8 cellular contexts compared by ENCODE assay signal in the genomic region with DNA sequence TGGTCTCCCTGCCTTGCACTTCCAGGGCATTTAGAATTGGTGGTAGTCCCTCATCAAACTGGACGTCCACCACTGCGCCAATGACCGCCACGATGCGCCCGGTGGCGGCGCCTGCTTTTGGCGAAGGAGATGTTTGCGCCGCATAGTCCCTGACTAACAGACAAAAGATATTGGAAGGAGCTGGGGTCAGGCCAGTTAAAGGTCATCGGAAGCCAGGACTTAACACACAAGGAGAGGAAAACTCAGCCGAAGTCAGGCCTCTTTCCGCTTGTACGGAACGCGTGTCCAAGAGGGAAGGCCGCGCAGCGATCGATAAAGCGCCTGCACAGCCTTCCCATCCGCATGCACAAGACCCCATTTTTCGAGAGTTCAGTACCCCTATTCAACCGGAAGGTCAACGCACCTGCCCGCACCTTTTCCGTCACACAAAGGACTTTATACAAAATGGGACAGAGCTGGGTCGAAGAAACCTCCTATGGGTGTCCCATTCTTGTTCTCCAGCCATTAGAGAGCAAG. TPM values are rescaled to one million over a fixed set of nuclear protein-coding genes. Genes with fewer than 3 reads are reported as not detected.
DNase-seq lines count a peak whose midpoint lies in the region; ATAC-seq and TF ChIP-seq lines count a peak whose summit lies in the region.

No MANE protein-coding gene starts in this region.

- in situ Hi-C loops in astrocyte of the cerebellum (cut with HindIII; ENCODE audit: low sequenced_read_pairs), result no loop called here
- in situ Hi-C loops in GM13977 (cut with MboI; ENCODE audit: low pct_unique_long_range_greater_than_20kb, low sequenced_read_pairs, unreplicated experiment), result no loop called here

- H3K4me3 Mint-ChIP-seq in stimulated activated memory B cell treated with anti-CD40 and anti-IgM and Interleukin-4, amounts not matched to agents 10 μg/mL and 1 μg/mL and 100 μg/mL, for 72 hours, result peak overlapping the region; percentile 92

- H3K27me3 Mint-ChIP-seq in stimulated activated memory B cell treated with anti-CD40 and anti-IgM and Interleukin-4, amounts not matched to agents 10 μg/mL and 1 μg/mL and 100 μg/mL, for 72 hours, result no peaks in the 10 kb centered on the region

- H3K4me1 Mint-ChIP-seq in stimulated activated memory B cell treated with anti-CD40 and anti-IgM and Interleukin-4, amounts not matched to agents 10 μg/mL and 1 μg/mL and 100 μg/mL, for 72 hours, result peaks cover 31% of the 10 kb centered on the region

- H3K4me3 ChIP-seq in astrocyte of the cerebellum (ENCODE audit: low read depth, low read length), result peak overlapping the region; percentile 100

- H3K9me3 Mint-ChIP-seq in stimulated activated memory B cell treated with anti-CD40 and anti-IgM and Interleukin-4, amounts not matched to agents 10 μg/mL and 1 μg/mL and 100 μg/mL, for 72 hours, result no peaks in the 10 kb centered on the region

- ATAC-seq in stimulated activated memory B cell treated with anti-CD40 and anti-IgM and Interleukin-4, amounts not matched to agents 10 μg/mL and 1 μg/mL and 100 μg/mL, for 72 hours, result no peak
- ATAC-seq in HG02763 (IDR thresholded peaks at IDR 0.05; ENCODE audit: unreplicated experiment), result no peak

- TF ChIP-seq CTCF in astrocyte of the cerebellum (IDR thresholded peaks at IDR 0.05; ENCODE audit: low read depth, low read length, missing control alignments) (peak; percentile 5), GM13977 (IDR thresholded peaks at IDR 0.05; ENCODE audit: extremely low read depth, insufficient read depth, missing control alignments) (no peak)

- DNase-seq in AG08396 (ENCODE audit: low spot score), result peak; percentile 15
- DNase-seq in HT-29 (ENCODE audit: low spot score), result peak; percentile 45
- no peak for DNase-seq in astrocyte of the cerebellum (ENCODE audit: low read depth)
- peak; percentile 57 for DNase-seq in islet precursor cell
- DNase-seq in GM13977 (ENCODE audit: low spot score), result no peak
- DNase-seq in LoVo (ENCODE audit: low spot score), result no peak

- peak overlapping the region; percentile 89 for H3K27ac Mint-ChIP-seq in stimulated activated memory B cell treated with anti-CD40 and anti-IgM and Interleukin-4, amounts not matched to agents 10 μg/mL and 1 μg/mL and 100 μg/mL, for 72 hours

- peaks cover 37% of the 10 kb centered on the region for H3K36me3 Mint-ChIP-seq in stimulated activated memory B cell treated with anti-CD40 and anti-IgM and Interleukin-4, amounts not matched to agents 10 μg/mL and 1 μg/mL and 100 μg/mL, for 72 hours

RNA-seq across cellular contexts. Expression of a gene that starts 0.5 kb away (rescaled TPM):
- total RNA-seq in HT-29 (2014; rRNA removed; shearing (Covaris generic)), result 397 and 447 TPM in 2 replicates

RNA-seq across cellular contexts. Expression of a gene that starts 15.1 kb away (rescaled TPM):
- 43.3 and 47.1 TPM in 2 replicates for total RNA-seq in HT-29 (2014; rRNA removed; shearing (Covaris generic))

RNA-seq across cellular contexts. Expression of a gene that starts 42.8 kb away (rescaled TPM):
- 80.2 and 83.4 TPM in 2 replicates for total RNA-seq in HT-29 (2014; rRNA removed; shearing (Covaris generic))

Comparison
In these comparisons a context has a peak if more than half of its experiments do, and no peak if none do; other contexts are left out.
1. DNase-seq: peak in AG08396 (single experiment), HT-29 (single experiment) and islet precursor cell (single experiment); none in astrocyte of the cerebellum (single experiment), GM13977 (single experiment) and LoVo (single experiment).